ENCODE assay signal across 1 cellular context in genomic region chr3:35322070-35322469, GRCh38.
TF ChIP-seq lines count a peak whose summit lies in the region.

No MANE protein-coding gene starts in this region.

TF ChIP-seq in HepG2, 621 proteins besides CTCF, POLR2A, EP300 and RAD21 (continued from another document):
- TF ChIP-seq USF2 (IDR thresholded peaks at IDR 0.05; ENCODE audit: low read depth, low read length) (peak; percentile 44; the same call in 1 of the 2 replicates), USF2 (CRISPR knock-in tag; IDR thresholded peaks at IDR 0.05; ENCODE audit: borderline replicate concordance) (no peak)
